1 cellular context compared by ENCODE assay signal in the genomic region with DNA sequence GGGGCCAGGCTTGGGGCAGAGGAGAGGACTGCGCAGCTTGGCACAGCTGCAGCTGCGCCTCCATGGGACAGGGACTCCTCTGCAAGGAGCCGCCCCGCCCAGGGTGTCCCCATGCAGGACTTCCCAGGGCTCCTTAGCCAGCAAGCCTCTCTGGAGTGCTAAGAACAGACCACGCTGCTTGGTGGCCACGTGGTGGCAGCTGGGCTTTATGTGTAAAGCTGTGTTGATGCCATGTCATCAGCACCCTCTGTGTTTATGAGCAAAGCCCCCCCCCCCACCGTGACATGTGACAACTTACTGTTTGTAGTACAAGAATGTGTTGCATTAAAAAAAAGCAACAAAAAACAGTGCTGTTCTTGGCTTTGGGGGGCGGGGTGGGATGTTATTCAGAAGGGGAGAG.
TF ChIP-seq lines count a peak whose summit lies in the region.

No MANE protein-coding gene starts in this region.

TF ChIP-seq in HepG2, 621 proteins besides CTCF, POLR2A, EP300 and RAD21:
- no peak for TF ChIP-seq NFYC (CRISPR knock-in tag; IDR thresholded peaks at IDR 0.05)
- no peak for TF ChIP-seq ZNF430 (CRISPR knock-in tag; IDR thresholded peaks at IDR 0.05)
- TF ChIP-seq STAG1 (CRISPR knock-in tag; IDR thresholded peaks at IDR 0.05) = peak; percentile 31
